Comparison of ENCODE assay signal across 2 cellular contexts in the genomic region with DNA sequence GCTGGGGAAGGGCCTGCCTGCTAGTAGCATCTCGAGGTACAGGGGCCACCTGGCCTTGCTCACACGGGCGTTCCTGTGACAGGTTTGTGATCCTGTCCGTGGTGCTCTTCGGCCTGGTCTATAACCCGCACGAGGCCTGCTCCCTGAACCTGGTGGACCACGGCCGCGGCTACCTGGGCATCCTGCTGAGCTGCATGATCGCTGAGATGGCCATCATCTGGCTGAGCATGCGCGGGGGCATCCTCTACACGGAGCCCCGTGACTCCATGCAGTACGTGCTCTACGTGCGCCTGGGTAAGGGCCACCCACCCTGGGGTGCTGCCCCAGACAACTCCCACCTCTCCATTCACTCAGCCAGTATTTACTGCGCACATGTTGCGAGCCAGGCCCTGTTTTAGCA.
TF ChIP-seq lines count a peak whose summit lies in the region.

No MANE protein-coding gene starts in this region.

TF ChIP-seq in K562, 482 proteins besides CTCF, POLR2A, EP300 and RAD21:
- no peak for TF ChIP-seq ESRRA (IDR thresholded peaks at IDR 0.05; ENCODE audit: borderline replicate concordance, low read depth)
- no peak for TF ChIP-seq MAFK (IDR thresholded peaks at IDR 0.05; ENCODE audit: low read length)
- TF ChIP-seq SIX5 (IDR thresholded peaks at IDR 0.05; ENCODE audit: borderline replicate concordance in 1 of 2, insufficient read depth in 1 of 2, low read depth in 1 of 2, low read length in 2 of 2): no peak
- no peak for TF ChIP-seq ZNF408 (CRISPR knock-in tag; IDR thresholded peaks at IDR 0.05; ENCODE audit: low read depth)
- TF ChIP-seq POLR2AphosphoS2 (IDR thresholded peaks at IDR 0.05; ENCODE audit: low read length): no peak
- peak; percentile 71 to 76 for TF ChIP-seq NRF1 (conservative IDR thresholded peaks at IDR 0.05 in 1 of 2, IDR thresholded peaks at IDR 0.05 in 1 of 2)
- TF ChIP-seq ZBTB17 (CRISPR knock-in tag; IDR thresholded peaks at IDR 0.05): no peak
- TF ChIP-seq POLR2AphosphoS5 (IDR thresholded peaks at IDR 0.05; ENCODE audit: control insufficient read depth, insufficient read depth, low read depth, low read length): no peak

TF ChIP-seq in H1, 55 proteins besides CTCF, POLR2A, EP300 and RAD21:
- TF ChIP-seq RNF2 (IDR thresholded peaks at IDR 0.05; ENCODE audit: borderline replicate concordance, low read depth, low read length, missing control alignments, poor library complexity, severe bottlenecking) (no peak), JUND (IDR thresholded peaks at IDR 0.05; ENCODE audit: low read length) (no peak), RXRA (IDR thresholded peaks at IDR 0.05; ENCODE audit: insufficient read depth, low read depth, low read length) (no peak), CBX5 (IDR thresholded peaks at IDR 0.05; ENCODE audit: low read depth, low read length) (no peak), GABPA (IDR thresholded peaks at IDR 0.05; ENCODE audit: borderline replicate concordance, insufficient read depth, low read length) (no peak), SAP30 (IDR thresholded peaks at IDR 0.05; ENCODE audit: insufficient read depth, insufficient replicate concordance, low read length) (no peak), SIN3A (conservative IDR thresholded peaks at IDR 0.05 in 1 of 2, IDR thresholded peaks at IDR 0.05 in 1 of 2; ENCODE audit: low read depth in 1 of 2, low read length in 2 of 2) (no peak), CHD1 (IDR thresholded peaks at IDR 0.05; ENCODE audit: low read depth, low read length) (no peak), KDM4A (IDR thresholded peaks at IDR 0.05; ENCODE audit: low read depth, low read length, severe bottlenecking) (no peak), SRF (IDR thresholded peaks at IDR 0.05; ENCODE audit: low read depth, low read length) (no peak)
- TF ChIP-seq, protein P1, sequence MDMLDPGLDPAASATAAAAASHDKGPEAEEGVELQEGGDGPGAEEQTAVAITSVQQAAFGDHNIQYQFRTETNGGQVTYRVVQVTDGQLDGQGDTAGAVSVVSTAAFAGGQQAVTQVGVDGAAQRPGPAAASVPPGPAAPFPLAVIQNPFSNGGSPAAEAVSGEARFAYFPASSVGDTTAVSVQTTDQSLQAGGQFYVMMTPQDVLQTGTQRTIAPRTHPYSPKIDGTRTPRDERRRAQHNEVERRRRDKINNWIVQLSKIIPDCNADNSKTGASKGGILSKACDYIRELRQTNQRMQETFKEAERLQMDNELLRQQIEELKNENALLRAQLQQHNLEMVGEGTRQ (IDR thresholded peaks at IDR 0.05; ENCODE audit: low read length): no peak
- TF ChIP-seq, protein P2, sequence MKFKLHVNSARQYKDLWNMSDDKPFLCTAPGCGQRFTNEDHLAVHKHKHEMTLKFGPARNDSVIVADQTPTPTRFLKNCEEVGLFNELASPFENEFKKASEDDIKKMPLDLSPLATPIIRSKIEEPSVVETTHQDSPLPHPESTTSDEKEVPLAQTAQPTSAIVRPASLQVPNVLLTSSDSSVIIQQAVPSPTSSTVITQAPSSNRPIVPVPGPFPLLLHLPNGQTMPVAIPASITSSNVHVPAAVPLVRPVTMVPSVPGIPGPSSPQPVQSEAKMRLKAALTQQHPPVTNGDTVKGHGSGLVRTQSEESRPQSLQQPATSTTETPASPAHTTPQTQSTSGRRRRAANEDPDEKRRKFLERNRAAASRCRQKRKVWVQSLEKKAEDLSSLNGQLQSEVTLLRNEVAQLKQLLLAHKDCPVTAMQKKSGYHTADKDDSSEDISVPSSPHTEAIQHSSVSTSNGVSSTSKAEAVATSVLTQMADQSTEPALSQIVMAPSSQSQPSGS (IDR thresholded peaks at IDR 0.05; ENCODE audit: low read length): no peak
